Comparison of ENCODE assay signal across 22 cellular contexts in the genomic region with DNA sequence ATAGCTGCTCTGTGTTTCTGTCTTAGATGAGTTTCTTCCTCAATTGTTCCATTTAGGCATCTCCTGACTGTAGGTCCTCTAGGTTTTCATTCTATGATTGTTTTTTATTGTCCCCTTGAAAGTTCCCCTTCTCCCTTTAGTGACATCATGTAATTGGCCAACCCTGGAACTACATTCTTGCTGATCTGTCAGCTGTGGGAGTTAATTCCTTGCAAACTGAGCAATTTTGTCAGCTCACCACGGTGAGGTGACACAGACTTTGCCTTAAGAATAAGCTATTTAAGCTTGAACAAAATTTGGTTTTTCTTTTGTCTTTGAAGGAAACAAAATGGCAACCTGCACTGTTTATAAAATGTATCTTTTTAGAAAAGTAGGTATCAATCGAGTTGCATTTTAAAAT.
A peak's percentile ranks its signal among the peaks of the same experiment; 100 is the strongest.
DNase-seq lines count a peak whose midpoint lies in the region; ATAC-seq and TF ChIP-seq lines count a peak whose summit lies in the region.
"Had no signal": no experiment of that assay in that cellular context is flagged by ENCODE, and none has a peak within 500 bp of the region (broad histone marks: within the 10 kb centered on the region; RNA-seq: fewer than 3 reads in every experiment).

No MANE protein-coding gene starts in this region.

- ATAC-seq in Right ventricle myocardium superior (ENCODE audit: poor library complexity) (no peak), left colon (no peak), HG03460 (IDR thresholded peaks at IDR 0.05; ENCODE audit: unreplicated experiment) (no peak)

- H4K20me1 ChIP-seq in KMS-11 (ENCODE audit: insufficient read depth): no peaks in the 10 kb centered on the region

- H3K9ac ChIP-seq in KMS-11: no peak overlapping the region
- H3K9ac ChIP-seq: SK-N-SH had no signal

- H3K4me3 ChIP-seq in KMS-11 (IDR thresholded peaks at IDR 0.05; ENCODE audit: insufficient read depth, low read depth, low read length): no peak overlapping the region
- H3K4me3 ChIP-seq: GM12878 had no signal

- 0 out of 2 replicates have a peak overlapping the region, but pooled peaks have one; percentile 4 for H2AFZ ChIP-seq in KMS-11 (ENCODE audit: low read depth)

- peaks cover 22% of the 10 kb centered on the region for H3K4me1 ChIP-seq in KMS-11 (ENCODE audit: low read depth, poor library complexity, severe bottlenecking)

- DNase-seq in CD1c-positive myeloid dendritic cell (ENCODE audit: extremely low spot score): peak; percentile 50
- DNase-seq in astrocyte of the hippocampus (ENCODE audit: low read depth, low spot score): peak; percentile 20
- DNase-seq in Right ventricle myocardium superior: no peak
- DNase-seq in left colon: no peak
- no peak for DNase-seq in activated naive CD4-positive, alpha-beta T cell treated with anti-CD3 and anti-CD28 coated beads, Interleukin-2, amount 50 U/mL, for 16 hours
- DNase-seq: ACHN, DMS79 treated with DMSO at 0.1 percent for 48 hours, H9, HFFc6, KG1, NCI-H1417 treated with DMSO at 0.1 percent for 48 hours, NCI-H187, NCI-H2107, NCI-H748 treated with DMSO at 0.1 percent for 48 hours, SIG-M5, SK-N-SH had no signal

- H3K27ac ChIP-seq in KMS-11: no peak overlapping the region
- H3K27ac ChIP-seq: C4-2B, HL-60, RWPE1 had no signal

- intact Hi-C loops in Right ventricle myocardium superior (cut with DNase I) (no loop called here), left colon (cut with DNase I, micrococcal nuclease) (no loop called here)

- TF ChIP-seq CTCF in KMS-11 (conservative IDR thresholded peaks at IDR 0.05; ENCODE audit: low read depth, low read length): no peak

- no peaks in the 10 kb centered on the region for H3K79me2 ChIP-seq in KMS-11 (ENCODE audit: insufficient read depth, low read depth)

- no peaks in the 10 kb centered on the region for H3K27me3 ChIP-seq in KMS-11 (ENCODE audit: insufficient read depth, low read depth)

- no peaks in the 10 kb centered on the region for H3K36me3 ChIP-seq in KMS-11 (ENCODE audit: insufficient read depth)

- no peak overlapping the region for H3K4me2 ChIP-seq in KMS-11
- H3K4me2 ChIP-seq: SK-N-SH had no signal

Comparison
In these comparisons a context has a peak if more than half of its experiments do, and no peak if none do; other contexts are left out.
1. DNase-seq: peak in CD1c-positive myeloid dendritic cell (single experiment) and astrocyte of the hippocampus (single experiment); none in Right ventricle myocardium superior (single experiment), left colon (0 of 2) and activated naive CD4-positive, alpha-beta T cell treated with anti-CD3 and anti-CD28 coated beads, Interleukin-2, amount 50 U/mL, for 16 hours (single experiment).